Comparison of ENCODE assay signal across 8 cellular contexts in the genomic region with DNA sequence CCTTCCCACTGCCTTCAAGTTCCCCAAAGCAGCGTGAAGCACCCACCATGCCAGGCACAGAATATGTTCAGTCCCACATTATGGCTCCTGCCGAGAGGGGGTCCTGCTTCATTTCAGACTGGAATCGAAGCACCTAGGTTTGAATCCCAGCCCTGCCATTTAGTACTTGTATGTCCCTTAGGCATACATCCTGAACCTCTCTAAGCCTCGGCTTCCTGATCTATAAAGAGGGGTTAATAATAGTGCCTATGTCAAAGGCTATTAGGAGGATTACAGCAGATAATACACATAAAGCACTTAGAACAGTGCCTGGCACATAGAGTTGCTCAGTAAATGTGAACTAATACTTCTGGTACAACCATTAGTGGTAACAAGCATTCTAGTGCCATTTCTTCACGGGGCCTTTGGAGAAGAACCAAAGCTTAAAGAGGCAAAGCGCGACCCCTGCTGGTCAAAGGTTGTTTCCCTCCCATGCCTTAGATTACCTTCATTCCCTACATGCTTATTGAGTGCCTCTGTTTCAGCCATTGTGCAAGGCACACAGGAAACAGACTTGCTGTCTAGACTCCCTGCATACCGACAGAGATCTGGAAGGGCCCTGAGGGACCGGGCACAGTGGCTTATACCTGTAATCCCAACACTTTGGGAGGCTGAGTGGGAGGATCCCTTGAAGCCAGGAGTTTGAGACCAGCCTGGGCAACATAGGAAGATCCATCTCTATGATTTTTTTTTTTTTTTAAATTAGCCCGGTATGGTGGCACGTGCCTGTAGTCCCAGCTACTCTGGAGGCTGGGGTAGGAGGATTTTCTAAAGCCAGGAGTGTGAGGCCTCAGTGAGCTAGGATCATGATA.
DNase-seq lines count a peak whose midpoint lies in the region; ATAC-seq and TF ChIP-seq lines count a peak whose summit lies in the region.

No MANE protein-coding gene starts in this region.

- TF ChIP-seq CTCF in coronary artery (IDR thresholded peaks at IDR 0.05) (peak; percentile 68), liver (IDR thresholded peaks at IDR 0.05; ENCODE audit: low read depth, low read length, missing input control) (peak; percentile 94)

- no peak overlapping the region for H3K4me3 ChIP-seq in coronary artery
- H3K4me3 ChIP-seq in liver (ENCODE audit: low read depth in 1 of 3, low read length in 3 of 3) = no peak overlapping the region

- TF ChIP-seq RAD21 in liver (IDR thresholded peaks at IDR 0.05) = peak; percentile 98 to 99

- H3K9me3 ChIP-seq in liver (ENCODE audit: control insufficient read depth in 4 of 4, low read length in 3 of 4) = no peaks in the 10 kb centered on the region

- H3K27ac ChIP-seq in coronary artery (no peak overlapping the region), liver (ENCODE audit: low read depth in 1 of 2, low read length in 2 of 2) (no peak overlapping the region)

- no peaks in the 10 kb centered on the region for H3K4me1 ChIP-seq in liver (ENCODE audit: control insufficient read depth in 4 of 4, insufficient read depth in 4 of 4, low read length in 3 of 4)

- peak; percentile 51 for ATAC-seq in GM18861 (IDR thresholded peaks at IDR 0.05; ENCODE audit: unreplicated experiment)
- peak; percentile 59 for ATAC-seq in HG03432 (IDR thresholded peaks at IDR 0.05; ENCODE audit: unreplicated experiment)

- H3K27me3 ChIP-seq in liver (ENCODE audit: control insufficient read depth in 4 of 4, insufficient read depth in 4 of 4, low read length in 3 of 4) = no peaks in the 10 kb centered on the region

- DNase-seq in AG08396 (ENCODE audit: low spot score) (peak; percentile 89), NCI-H526 (lab: John Stamatoyannopoulos, UW) (peak; percentile 65 to 92), coronary artery (ENCODE audit: low spot score) (no peak)
- DNase-seq in activated CD4-positive, alpha-beta T cell treated with anti-CD3 and anti-CD28 coated beads for 4 hours = peak; percentile 75 to 85
- DNase-seq in stimulated activated CD4-positive, alpha-beta T cell treated with anti-CD3 and anti-CD28 coated beads, Interleukin-4, amount 100 ng/mL, for 48 hours (ENCODE audit: low read depth in 2 of 2) = peak; percentile 75 to 88

- H3K9ac ChIP-seq in liver (ENCODE audit: low read depth in 1 of 2, low read length in 2 of 2) = no peak overlapping the region

- 44% methylated on average over 11 of the region's 11 CpGs for WGBS in liver

- H3K36me3 ChIP-seq in liver (ENCODE audit: control insufficient read depth in 4 of 4, insufficient read depth in 3 of 4, low read depth in 1 of 4, low read length in 3 of 4) = peaks cover 1 to 29% (median 6%) of the 10 kb centered on the region in 4 donors

TF ChIP-seq in liver, 16 proteins besides CTCF, POLR2A, EP300 and RAD21:
- TF ChIP-seq SP1 (IDR thresholded peaks at IDR 0.05) (no peak), FOXA1 (IDR thresholded peaks at IDR 0.05) (no peak), JUND (IDR thresholded peaks at IDR 0.05) (no peak), RXRA (IDR thresholded peaks at IDR 0.05) (peak in 1 of 2 donors; percentile 20), NR2F2 (IDR thresholded peaks at IDR 0.05) (peak; percentile 35), HNF4A (conservative IDR thresholded peaks at IDR 0.05) (peak; percentile 6 to 18)
- TF ChIP-seq, protein P1, sequence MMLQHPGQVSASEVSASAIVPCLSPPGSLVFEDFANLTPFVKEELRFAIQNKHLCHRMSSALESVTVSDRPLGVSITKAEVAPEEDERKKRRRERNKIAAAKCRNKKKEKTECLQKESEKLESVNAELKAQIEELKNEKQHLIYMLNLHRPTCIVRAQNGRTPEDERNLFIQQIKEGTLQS (IDR thresholded peaks at IDR 0.05) = no peak
